19 cellular contexts compared by ENCODE assay signal in the genomic region with DNA sequence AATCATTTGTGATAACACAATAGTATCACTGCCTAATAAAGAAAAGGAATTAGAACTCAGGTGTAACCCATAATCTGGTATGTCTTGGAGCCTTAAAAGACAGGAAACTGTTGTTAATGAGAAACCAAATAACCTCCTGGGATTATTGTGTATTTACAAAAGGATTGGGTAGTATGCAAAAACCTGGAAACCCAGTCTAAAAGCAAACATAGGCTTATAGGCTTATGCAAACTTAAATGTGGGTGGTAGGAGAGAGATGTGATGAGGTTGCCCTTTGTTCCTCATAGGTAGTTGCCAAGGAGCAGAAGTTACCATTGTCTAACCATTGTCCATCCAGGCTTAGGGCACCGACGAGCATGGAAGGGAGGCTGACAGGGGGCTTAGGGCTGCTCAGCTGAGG.
DNase-seq lines count a peak whose midpoint lies in the region; ATAC-seq, FAIRE-seq and TF ChIP-seq lines count a peak whose summit lies in the region.
"Had no signal": no experiment of that assay in that cellular context is flagged by ENCODE, and none has a peak within 500 bp of the region (broad histone marks: within the 10 kb centered on the region; RNA-seq: fewer than 3 reads in every experiment).

No MANE protein-coding gene starts in this region.

- DNase-seq in LNCaP clone FGC (ENCODE audit: low read depth) (peak; percentile 83), NCI-H748 treated with DMSO at 0.1 percent for 48 hours (lab: John Stamatoyannopoulos, UW) (peak; percentile 7), mucosa of descending colon (no peak), H54 (ENCODE audit: insufficient read length, low spot score) (no peak), T-cell (no peak), SK-N-DZ (ENCODE audit: low spot score) (no peak), heart left ventricle (no peak)
- DNase-seq: Calu3; CD4-positive, CD25-positive, alpha-beta regulatory T cell; DMS79 treated with DMSO at 0.1 percent for 48 hours; KBM-7; NCI-H1436; NCI-H2081 treated with DMSO at 0.1 percent for 48 hours; NCI-H524 had no signal

- H3K36me3 ChIP-seq in mucosa of descending colon (ENCODE audit: low read depth): no peaks in the 10 kb centered on the region
- no peaks in the 10 kb centered on the region for H3K36me3 ChIP-seq in heart left ventricle
- H3K36me3 ChIP-seq: HAP-1 had no signal

- H3K4me1 ChIP-seq in mucosa of descending colon (ENCODE audit: low read depth): no peaks in the 10 kb centered on the region
- H3K4me1 ChIP-seq in heart left ventricle: no peaks in the 10 kb centered on the region
- H3K4me1 ChIP-seq: HAP-1 had no signal

- no peaks in the 10 kb centered on the region for H3K27me3 Mint-ChIP-seq in T-cell

- no peak overlapping the region for H3K4me3 Mint-ChIP-seq in T-cell
- H3K4me3 Mint-ChIP-seq: CD4-positive, CD25-positive, alpha-beta regulatory T cell; T-helper 1 cell treated with Interleukin-12 subunit alpha and Interleukin-12 subunit beta and Interleukin-4 antibody, amounts not matched to agents 30 μg/mL and 1 μg/mL, for 36 hours had no signal

- peaks cover 0 to 8% (median 6%) of the 10 kb centered on the region in 3 donors for H3K9me3 Mint-ChIP-seq in T-cell
- H3K9me3 Mint-ChIP-seq: T-helper 1 cell treated with Interleukin-12 subunit alpha and Interleukin-12 subunit beta and Interleukin-4 antibody, amounts not matched to agents 30 μg/mL and 1 μg/mL, for 36 hours had no signal

- no peak overlapping the region for H3K4me3 ChIP-seq in LNCaP clone FGC (ENCODE audit: low read depth, low read length)
- H3K4me3 ChIP-seq in mucosa of descending colon: no peak overlapping the region
- H3K4me3 ChIP-seq in heart left ventricle: no peak overlapping the region
- H3K4me3 ChIP-seq: HAP-1 had no signal

- POLR2A ChIA-PET in T-cell (lab: Charles Lee): no interaction called here

- TF ChIP-seq CTCF in C4-2B (conservative IDR thresholded peaks at IDR 0.05) (no peak), LNCaP clone FGC (IDR thresholded peaks at IDR 0.05; ENCODE audit: control insufficient read depth, extremely low read depth, insufficient read depth) (no peak), mucosa of descending colon (IDR thresholded peaks at IDR 0.05) (no peak), heart left ventricle (IDR thresholded peaks at IDR 0.05) (no peak)

- H3K27ac ChIP-seq in C4-2B (peak overlapping the region; percentile 71), heart left ventricle (no peak overlapping the region)
- H3K27ac ChIP-seq: HL-60 had no signal

- FAIRE-seq in H54 (lab: Jason Lieb, UNC): no peak

- WGBS in heart left ventricle, 4 donors: 88 to 95% (median 92%) methylated on average over 2 of the region's 2 CpGs

- peak; percentile 89 for ATAC-seq in mucosa of descending colon
- no peak for ATAC-seq in T-cell (replicated peaks in 1 of 4)
- ATAC-seq in heart left ventricle: no peak
- ATAC-seq: SK-N-SH treated with all-trans-retinoic acid at 6 μM for 48 hours had no signal

- no peak for TF ChIP-seq POLR2A in H54 (IDR thresholded peaks at IDR 0.05; ENCODE audit: low read depth, low read length)
- TF ChIP-seq POLR2A in heart left ventricle (IDR thresholded peaks at IDR 0.05): no peak

- no peaks in the 10 kb centered on the region for H3K9me3 ChIP-seq in mucosa of descending colon
- H3K9me3 ChIP-seq in heart left ventricle: peaks cover 0 to 6% (median 0%) of the 10 kb centered on the region in 12 donors
- H3K9me3 ChIP-seq: HAP-1 had no signal

- intact Hi-C loops in mucosa of descending colon (cut with DNase I, micrococcal nuclease): no loop called here
- intact Hi-C loops in heart left ventricle (cut with DNase I): no loop called here

- CTCF ChIA-PET in T-cell (lab: Charles Lee): interaction anchor here in 1 of 2 donors (0.7 kb wide), 1 partner anchor 9 kb away, joined by 3 read pairs; no protein-coding TSS in a partner anchor

- peaks cover 7 to 32% (median 11%) of the 10 kb centered on the region in 3 donors for H3K4me1 Mint-ChIP-seq in T-cell

- no peak overlapping the region for H3K27ac Mint-ChIP-seq in T-cell
- H3K27ac Mint-ChIP-seq: T-helper 1 cell treated with Interleukin-12 subunit alpha and Interleukin-12 subunit beta and Interleukin-4 antibody, amounts not matched to agents 30 μg/mL and 1 μg/mL, for 36 hours had no signal

- H3K36me3 Mint-ChIP-seq in T-cell: peaks cover 19% of the 10 kb centered on the region

- no peaks in the 10 kb centered on the region for H3K27me3 ChIP-seq in heart left ventricle

Comparison
In these comparisons a context has a peak if more than half of its experiments do, and no peak if none do; other contexts are left out.
1. DNase-seq: peak in LNCaP clone FGC (single experiment) and NCI-H748 treated with DMSO at 0.1 percent for 48 hours (single experiment); none in mucosa of descending colon (0 of 3), H54 (single experiment), T-cell (0 of 34), SK-N-DZ (single experiment) and heart left ventricle (0 of 5).